Comparison of ENCODE assay signal across 11 cellular contexts in the genomic region with DNA sequence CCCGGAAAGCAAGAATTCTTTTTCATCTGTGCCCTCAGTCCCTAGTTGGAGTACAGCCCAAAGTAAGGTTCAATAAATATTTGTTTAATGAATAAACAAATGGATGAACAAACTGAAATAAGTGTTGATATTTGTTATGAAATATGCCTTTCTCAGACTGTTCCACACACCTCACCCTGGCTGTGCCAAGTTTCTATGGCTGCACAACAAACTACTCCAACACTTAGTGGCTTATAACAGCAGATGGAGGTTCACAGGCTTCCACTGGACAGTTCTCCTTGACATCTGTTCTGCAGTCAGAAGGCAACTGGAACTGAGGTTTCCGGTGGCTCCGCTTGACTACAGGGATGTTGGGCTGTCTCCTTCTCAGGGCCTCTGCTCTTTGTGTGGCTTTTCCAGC.
"Had no signal": no experiment of that assay in that cellular context is flagged by ENCODE, and none has a peak within 500 bp of the region (broad histone marks: within the 10 kb centered on the region; RNA-seq: fewer than 3 reads in every experiment).

No MANE protein-coding gene starts in this region.

- H3K9me3 ChIP-seq: testis had no signal

- H3K27ac ChIP-seq: foreskin keratinocyte, testis had no signal

- ATAC-seq: activated T-cell treated with anti-CD3 and anti-CD28 coated beads, Interleukin-2, amount 50 U/mL, for 72 hours; foreskin keratinocyte had no signal

- H3K4me1 ChIP-seq: foreskin keratinocyte, testis had no signal

- H3K27me3 ChIP-seq: foreskin keratinocyte, testis had no signal

- DNase-seq: activated CD4-positive, alpha-beta memory T cell treated with anti-CD3 and anti-CD28 coated beads, Interleukin-2, amount 10 ng/mL, durations not matched to agents 7 days and 5 days; activated gamma-delta T cell treated with Interleukin-2 at 50 U/mL for 16 hours; activated naive CD8-positive, alpha-beta T cell treated with anti-CD3 and anti-CD28 coated beads, Interleukin-2, amount 10 ng/mL, durations not matched to agents 7 days and 5 days; activated T-cell treated with anti-CD3 and anti-CD28 coated beads, Interleukin-2, amount 50 U/mL, for 72 hours; anterior cingulate cortex; foreskin keratinocyte; left cardiac atrium; nephron progenitor cell; stimulated activated CD4-positive, alpha-beta T cell treated with anti-CD3 and anti-CD28 coated beads, Interleukin-15, amount 100 ng/mL, for 24 hours; stimulated activated CD4-positive, alpha-beta T cell treated with anti-CD3 and anti-CD28 coated beads, Interleukin-4, amount 100 ng/mL, for 24 hours; testis had no signal

- H3K4me3 ChIP-seq: testis had no signal
